Comparison of ENCODE assay signal across 13 cellular contexts in genomic region chr16:67539271-67539670, GRCh38. TPM values are rescaled to one million over a fixed set of nuclear protein-coding genes. Genes with fewer than 3 reads are reported as not detected.
DNase-seq lines count a peak whose midpoint lies in the region; ATAC-seq and TF ChIP-seq lines count a peak whose summit lies in the region.
"Had no signal": no experiment of that assay in that cellular context is flagged by ENCODE, and none has a peak within 500 bp of the region (broad histone marks: within the 10 kb centered on the region; RNA-seq: fewer than 3 reads in every experiment).

No MANE protein-coding gene starts in this region.

- no peak overlapping the region for H2BK20ac ChIP-seq in H9 (ENCODE audit: low read depth, low read length, poor library complexity, severe bottlenecking)

- POLR2A ChIA-PET in CD4-positive, alpha-beta memory T cell (lab: Charles Lee; ENCODE audit: partially characterized antibody), result interaction anchor here (0.6 to 20.3 kb wide), 8 partner anchors 8 to 121 kb away, joined by 3 to 706 read pairs (median 12); partner anchors contain the start of genes ACD, ATP6V0D1, CARMIL2 and CTCF

- H2BK12ac ChIP-seq in H9 (ENCODE audit: insufficient read length, low read depth, low read length), result no peak overlapping the region

- H2AFZ ChIP-seq in H9 (ENCODE audit: low read length), result no peak overlapping the region

- H3K4me2 ChIP-seq in H9 (ENCODE audit: insufficient read depth, insufficient read length, low read length), result no peak overlapping the region

- no peak overlapping the region for H2AK5ac ChIP-seq in H9 (ENCODE audit: insufficient read length, low read length)

- TF ChIP-seq CTCF in H9 (conservative IDR thresholded peaks at IDR 0.05) (no peak), chondrocyte (IDR thresholded peaks at IDR 0.05) (no peak)

- no peak for ATAC-seq in natural killer cell treated with Interleukin-12 subunit alpha and Interleukin-12 subunit beta and Interleukin-15 and Interleukin-18, amount 100 ng/mL, for 72 hours
- no peak for ATAC-seq in HG02973 (IDR thresholded peaks at IDR 0.05; ENCODE audit: unreplicated experiment)

- no peaks in the 10 kb centered on the region for H3K9me3 Mint-ChIP-seq in CD4-positive, alpha-beta memory T cell
- H3K9me3 Mint-ChIP-seq in H9, result no peaks in the 10 kb centered on the region; a peak in 2 of 5 replicates
- no peaks in the 10 kb centered on the region for H3K9me3 Mint-ChIP-seq in chondrocyte (ENCODE audit: low read depth)
- H3K9me3 Mint-ChIP-seq in natural killer cell treated with Interleukin-12 subunit alpha and Interleukin-12 subunit beta and Interleukin-15 and Interleukin-18, amount 100 ng/mL, for 72 hours, result no peaks in the 10 kb centered on the region

- H3K14ac ChIP-seq in H9 (ENCODE audit: insufficient read depth, low read length), result no peak overlapping the region

- peaks cover 38% of the 10 kb centered on the region for H3K4me1 ChIP-seq in CD4-positive, alpha-beta memory T cell (ENCODE audit: insufficient read depth, low read length)
- peaks cover 2% of the 10 kb centered on the region; the same call in 1 of the 2 replicates for H3K4me1 ChIP-seq in H9 (ENCODE audit: insufficient read depth, low read length)

- peak overlapping the region; percentile 38 to 89 (median 83) for H3K27ac Mint-ChIP-seq in CD4-positive, alpha-beta memory T cell
- no peak overlapping the region for H3K27ac Mint-ChIP-seq in H9
- H3K27ac Mint-ChIP-seq in chondrocyte (ENCODE audit: unreplicated experiment), result no peak overlapping the region
- peak overlapping the region; percentile 50 to 69 for H3K27ac Mint-ChIP-seq in natural killer cell treated with Interleukin-12 subunit alpha and Interleukin-12 subunit beta and Interleukin-15 and Interleukin-18, amount 100 ng/mL, for 72 hours

- H3K36me3 Mint-ChIP-seq in CD4-positive, alpha-beta memory T cell, result peaks cover 14 to 28% of the 10 kb centered on the region in 2 donors
- H3K36me3 Mint-ChIP-seq in H9 (ENCODE audit: insufficient read depth in 1 of 3, low read depth in 3 of 3) (peaks cover 0 to 23% (median 2%) of the 10 kb centered on the region in 3 experiments; a peak in 3 of 7 replicates), chondrocyte (ENCODE audit: low read depth) (peaks cover 23% of the 10 kb centered on the region)
- H3K36me3 Mint-ChIP-seq in natural killer cell treated with Interleukin-12 subunit alpha and Interleukin-12 subunit beta and Interleukin-15 and Interleukin-18, amount 100 ng/mL, for 72 hours, result peaks cover 7% of the 10 kb centered on the region

- no CpG with 5 or more reads among the region's 4 CpGs for WGBS in H9 (ENCODE audit: extremely low coverage, insufficient read length, low lambda C conversion rate)

- H4K8ac ChIP-seq in H9 (replicated peaks; ENCODE audit: insufficient read length, low read depth, low read length), result no peak overlapping the region

- H2BK120ac ChIP-seq in H9 (ENCODE audit: low read depth, low read length, poor library complexity, severe bottlenecking), result no peak overlapping the region

- H3K18ac ChIP-seq in H9 (ENCODE audit: insufficient read length, low read depth, low read length), result no peak overlapping the region

- H3K23ac ChIP-seq in H9 (ENCODE audit: insufficient read length, low read depth, low read length), result no peak overlapping the region

- H4K5ac ChIP-seq in H9 (ENCODE audit: insufficient read length, low read depth, low read length), result no peak overlapping the region

- DNase-seq in CD4-positive, alpha-beta memory T cell, result no peak
- DNase-seq in H9 (no peak), chondrocyte (ENCODE audit: low spot score) (no peak), NCI-H524 treated with DMSO at 0.1 percent for 48 hours (lab: John Stamatoyannopoulos, UW) (no peak), AG08395 (ENCODE audit: low spot score) (no peak)
- DNase-seq in natural killer cell treated with Interleukin-12 subunit alpha and Interleukin-12 subunit beta and Interleukin-15 and Interleukin-18, amount 100 ng/mL, for 72 hours (ENCODE audit: low spot score), result no peak
- no peak for DNase-seq in activated CD4-positive, CD25-positive, alpha-beta regulatory T cell (lab: John Stamatoyannopoulos, UW)
- DNase-seq: DMS 273 treated with DMSO at 0.1 percent for 48 hours; NCI-H2107; OCI-M1; stimulated activated CD4-positive, alpha-beta T cell treated with anti-CD3 and anti-CD28 coated beads, Interleukin-2, amount 100 ng/mL, for 24 hours; substantia nigra had no signal

- H3K4me3 ChIP-seq in CD4-positive, alpha-beta memory T cell (ENCODE audit: low read length in 2 of 2), result no peak overlapping the region

- peaks cover 20 to 67% (median 38%) of the 10 kb centered on the region in 4 donors for H3K4me1 Mint-ChIP-seq in CD4-positive, alpha-beta memory T cell
- peaks cover 15 to 24% of the 10 kb centered on the region in 2 experiments for H3K4me1 Mint-ChIP-seq in H9
- H3K4me1 Mint-ChIP-seq in chondrocyte (ENCODE audit: low read depth), result peaks cover 52% of the 10 kb centered on the region
- peaks cover 44 to 49% of the 10 kb centered on the region in 2 donors for H3K4me1 Mint-ChIP-seq in natural killer cell treated with Interleukin-12 subunit alpha and Interleukin-12 subunit beta and Interleukin-15 and Interleukin-18, amount 100 ng/mL, for 72 hours (ENCODE audit: low read depth in 2 of 2)

- no peaks in the 10 kb centered on the region for H3K27me3 Mint-ChIP-seq in CD4-positive, alpha-beta memory T cell
- H3K27me3 Mint-ChIP-seq in H9 (ENCODE audit: low read depth) (peaks cover 77% of the 10 kb centered on the region), chondrocyte (ENCODE audit: low read depth) (no peaks in the 10 kb centered on the region)
- H3K27me3 Mint-ChIP-seq in natural killer cell treated with Interleukin-12 subunit alpha and Interleukin-12 subunit beta and Interleukin-15 and Interleukin-18, amount 100 ng/mL, for 72 hours, result no peaks in the 10 kb centered on the region

- no peaks in the 10 kb centered on the region for H3K9me3 ChIP-seq in CD4-positive, alpha-beta memory T cell (ENCODE audit: control insufficient read depth in 1 of 2, low read length in 2 of 2)
- H3K9me3 ChIP-seq in H9 (ENCODE audit: control insufficient read depth, low read depth, low read length), result no peaks in the 10 kb centered on the region

- CTCF ChIA-PET in CD4-positive, alpha-beta memory T cell (lab: Charles Lee; ENCODE audit: partially characterized antibody), result interaction anchor here (0.6 to 11.4 kb wide), 3 partner anchors 8 to 301 kb away, joined by 3 to 125 read pairs (median 22); no protein-coding TSS in a partner anchor

- H3T11ph ChIP-seq in H9 (ENCODE audit: low read length), result no peak overlapping the region

- no peaks in the 10 kb centered on the region for H3K79me2 ChIP-seq in H9 (ENCODE audit: insufficient read depth, low read length)

- H3K79me1 ChIP-seq in H9 (ENCODE audit: insufficient read depth, low read depth, low read length, poor library complexity, severe bottlenecking), result no peaks in the 10 kb centered on the region

- peak overlapping the region; percentile 84 for H3K27ac ChIP-seq in CD4-positive, alpha-beta memory T cell (ENCODE audit: low read depth, low read length)
- H3K27ac ChIP-seq in H9 (ENCODE audit: insufficient read length, low read depth, low read length), result no peak overlapping the region

- H3K4ac ChIP-seq in H9 (ENCODE audit: low read depth, low read length), result no peak overlapping the region

- no peaks in the 10 kb centered on the region for H3K36me3 ChIP-seq in CD4-positive, alpha-beta memory T cell (ENCODE audit: insufficient read depth, low read length)

- intact Hi-C loops in CD4-positive, alpha-beta memory T cell (cut with micrococcal nuclease), result no loop called here

- peak overlapping the region; percentile 67 to 84 (median 80) for H3K4me3 Mint-ChIP-seq in CD4-positive, alpha-beta memory T cell
- peak overlapping the region; percentile 52 to 76; a peak in 3 of 5 replicates for H3K4me3 Mint-ChIP-seq in H9
- H3K4me3 Mint-ChIP-seq in chondrocyte (ENCODE audit: unreplicated experiment), result peak overlapping the region; percentile 43
- peak overlapping the region; percentile 75 for H3K4me3 Mint-ChIP-seq in natural killer cell treated with Interleukin-12 subunit alpha and Interleukin-12 subunit beta and Interleukin-15 and Interleukin-18, amount 100 ng/mL, for 72 hours

- no peak overlapping the region for H2BK5ac ChIP-seq in H9 (ENCODE audit: insufficient read length, low read length)

- no peak overlapping the region for H4K91ac ChIP-seq in H9 (ENCODE audit: insufficient read length, low read depth, low read length)

- no peak overlapping the region for H3K56ac ChIP-seq in H9 (ENCODE audit: insufficient read length, low read depth, low read length)

- no peak overlapping the region for H2BK15ac ChIP-seq in H9 (ENCODE audit: low read depth, low read length)

- H3K27me3 ChIP-seq in CD4-positive, alpha-beta memory T cell (ENCODE audit: insufficient read depth, low read length), result no peaks in the 10 kb centered on the region
- peaks cover 36% of the 10 kb centered on the region; the same call in 1 of the 2 replicates for H3K27me3 ChIP-seq in H9 (ENCODE audit: insufficient read depth, low read length)

- H3K9ac ChIP-seq in H9 (ENCODE audit: extremely low read depth, insufficient read length, low read length), result no peak overlapping the region

- H3K23me2 ChIP-seq in H9 (ENCODE audit: insufficient read length, low read depth, low read length, poor library complexity, severe bottlenecking), result peaks cover 10% of the 10 kb centered on the region

- H4K20me1 ChIP-seq in H9 (ENCODE audit: control insufficient read depth, insufficient read depth, insufficient read length), result peaks cover 6% of the 10 kb centered on the region

RNA-seq across cellular contexts. Expression of gene RIPOR1, which starts 10.6 kb away (rescaled TPM):
- 10 to 100 TPM; 46.8 to 53.8 TPM for total RNA-seq in CD4-positive, alpha-beta memory T cell
- polyA plus RNA-seq in CD4-positive, alpha-beta memory T cell, result 1 to 10 TPM in 1 of 2 donors, under 1 TPM in 1; 0.75 to 7.1 TPM
- 10.0 and 14.3 TPM in 2 replicates for total RNA-seq in H9 (2021)
- 52.0 to 99.1 TPM (median 97.6 TPM) in 3 replicates for total RNA-seq in chondrocyte
- 10 to 100 TPM; 47.7 to 48.2 TPM for total RNA-seq in natural killer cell treated with Interleukin-12 subunit alpha and Interleukin-12 subunit beta and Interleukin-15 and Interleukin-18, amount 100 ng/mL, for 72 hours

RNA-seq across cellular contexts. Expression of gene CTCF, which starts 23.1 kb away (rescaled TPM):
- 10 to 100 TPM; 69.8 to 72.5 TPM for total RNA-seq in CD4-positive, alpha-beta memory T cell
- polyA plus RNA-seq in CD4-positive, alpha-beta memory T cell, result 10 to 100 TPM; 26.5 to 85.7 TPM
- total RNA-seq in H9 (2021) (87.3 and 88.5 TPM in 2 replicates), chondrocyte (31.2 to 34.2 TPM (median 32.3 TPM) in 3 replicates)
- 10 to 100 TPM; 54.3 to 72.4 TPM for total RNA-seq in natural killer cell treated with Interleukin-12 subunit alpha and Interleukin-12 subunit beta and Interleukin-15 and Interleukin-18, amount 100 ng/mL, for 72 hours

RNA-seq across cellular contexts. Expression of gene AGRP, which starts 55.9 kb away (rescaled TPM):
- total RNA-seq in CD4-positive, alpha-beta memory T cell, result not detected
- polyA plus RNA-seq in CD4-positive, alpha-beta memory T cell, result not detected
- total RNA-seq in H9 (2021) (not detected in 2 replicates), chondrocyte (not detected in 3 replicates)
- total RNA-seq in natural killer cell treated with Interleukin-12 subunit alpha and Interleukin-12 subunit beta and Interleukin-15 and Interleukin-18, amount 100 ng/mL, for 72 hours, result not detected

RNA-seq across cellular contexts. Expression of gene ATP6V0D1, which starts 58.3 kb away (rescaled TPM):
- 10 to 100 TPM; 42.8 to 49.0 TPM for total RNA-seq in CD4-positive, alpha-beta memory T cell
- 100 to 1,000 TPM in 1 of 2 donors, 10 to 100 TPM in 1; 92.8 to 133 TPM for polyA plus RNA-seq in CD4-positive, alpha-beta memory T cell
- total RNA-seq in H9 (2021) (39.8 and 43.0 TPM in 2 replicates), chondrocyte (83.8 to 89.8 TPM (median 85.5 TPM) in 3 replicates)
- total RNA-seq in natural killer cell treated with Interleukin-12 subunit alpha and Interleukin-12 subunit beta and Interleukin-15 and Interleukin-18, amount 100 ng/mL, for 72 hours, result 10 to 100 TPM; 66.9 to 85.5 TPM

Comparison
In these comparisons a context has a peak if more than half of its experiments do, and no peak if none do; other contexts are left out.
1. H3K27ac Mint-ChIP-seq: peak in CD4-positive, alpha-beta memory T cell (7 of 7) and natural killer cell treated with Interleukin-12 subunit alpha and Interleukin-12 subunit beta and Interleukin-15 and Interleukin-18, amount 100 ng/mL, for 72 hours (2 of 2); none in H9 (0 of 3) and chondrocyte (single experiment).
2. Peak in every context shown above with its lines, with median percentiles within 50 percentile points of each other: H3K4me3 Mint-ChIP-seq.